In the genomic region with DNA sequence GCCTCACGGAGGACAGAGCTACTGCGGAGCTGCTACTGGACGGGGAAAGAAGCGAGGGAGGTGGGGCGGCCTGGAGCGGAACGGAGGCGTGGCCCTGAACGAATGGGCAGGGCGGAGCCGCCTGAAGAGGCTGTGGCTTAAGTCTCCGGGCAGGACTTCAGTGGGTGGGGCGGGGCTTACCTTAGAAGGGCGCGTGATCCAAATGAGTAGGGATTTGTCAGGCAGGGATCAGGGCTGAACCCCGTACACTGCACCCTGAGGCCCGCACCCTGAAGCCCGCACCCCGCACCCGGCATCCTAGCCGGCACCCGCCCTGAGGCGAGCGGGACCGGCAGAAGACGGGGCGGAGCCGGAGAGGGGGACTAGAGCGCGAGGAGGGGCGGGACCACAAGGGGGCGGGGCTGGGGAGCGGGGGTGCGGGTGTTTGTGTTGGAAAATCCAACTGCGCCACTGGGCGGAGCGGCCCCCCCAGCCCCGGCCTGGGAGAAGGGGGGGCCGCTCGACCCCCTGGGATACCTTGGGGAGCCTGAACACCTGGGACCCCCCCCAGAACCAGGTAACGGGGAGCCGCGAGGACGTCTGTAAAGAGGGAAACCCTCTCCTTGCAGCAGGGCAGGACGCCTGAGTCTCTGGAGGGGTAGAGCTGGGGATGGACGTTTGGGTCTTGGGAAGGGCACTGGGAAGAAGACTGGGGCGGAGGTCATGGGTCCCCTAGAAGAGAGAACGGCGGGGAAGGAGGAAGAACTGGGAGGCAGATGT, we compare ENCODE assay signal across 8 cellular contexts. TPM values are rescaled to one million over a fixed set of nuclear protein-coding genes. Genes with fewer than 3 reads are reported as not detected.
A peak's percentile ranks its signal among the peaks of the same experiment; 100 is the strongest.
DNase-seq lines count a peak whose midpoint lies in the region; ATAC-seq and TF ChIP-seq lines count a peak whose summit lies in the region.

A gene with protein sequence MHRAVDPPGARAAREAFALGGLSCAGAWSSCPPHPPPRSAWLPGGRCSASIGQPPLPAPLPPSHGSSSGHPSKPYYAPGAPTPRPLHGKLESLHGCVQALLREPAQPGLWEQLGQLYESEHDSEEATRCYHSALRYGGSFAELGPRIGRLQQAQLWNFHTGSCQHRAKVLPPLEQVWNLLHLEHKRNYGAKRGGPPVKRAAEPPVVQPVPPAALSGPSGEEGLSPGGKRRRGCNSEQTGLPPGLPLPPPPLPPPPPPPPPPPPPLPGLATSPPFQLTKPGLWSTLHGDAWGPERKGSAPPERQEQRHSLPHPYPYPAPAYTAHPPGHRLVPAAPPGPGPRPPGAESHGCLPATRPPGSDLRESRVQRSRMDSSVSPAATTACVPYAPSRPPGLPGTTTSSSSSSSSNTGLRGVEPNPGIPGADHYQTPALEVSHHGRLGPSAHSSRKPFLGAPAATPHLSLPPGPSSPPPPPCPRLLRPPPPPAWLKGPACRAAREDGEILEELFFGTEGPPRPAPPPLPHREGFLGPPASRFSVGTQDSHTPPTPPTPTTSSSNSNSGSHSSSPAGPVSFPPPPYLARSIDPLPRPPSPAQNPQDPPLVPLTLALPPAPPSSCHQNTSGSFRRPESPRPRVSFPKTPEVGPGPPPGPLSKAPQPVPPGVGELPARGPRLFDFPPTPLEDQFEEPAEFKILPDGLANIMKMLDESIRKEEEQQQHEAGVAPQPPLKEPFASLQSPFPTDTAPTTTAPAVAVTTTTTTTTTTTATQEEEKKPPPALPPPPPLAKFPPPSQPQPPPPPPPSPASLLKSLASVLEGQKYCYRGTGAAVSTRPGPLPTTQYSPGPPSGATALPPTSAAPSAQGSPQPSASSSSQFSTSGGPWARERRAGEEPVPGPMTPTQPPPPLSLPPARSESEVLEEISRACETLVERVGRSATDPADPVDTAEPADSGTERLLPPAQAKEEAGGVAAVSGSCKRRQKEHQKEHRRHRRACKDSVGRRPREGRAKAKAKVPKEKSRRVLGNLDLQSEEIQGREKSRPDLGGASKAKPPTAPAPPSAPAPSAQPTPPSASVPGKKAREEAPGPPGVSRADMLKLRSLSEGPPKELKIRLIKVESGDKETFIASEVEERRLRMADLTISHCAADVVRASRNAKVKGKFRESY (N-terminal part only) (plus strand): TSS at position 423 of the 759 bp plus-strand sequence. CDS start 11,338 bp downstream, outside the sequence.

- H3K36me3 ChIP-seq in GM23338 (ENCODE audit: insufficient read depth) (no peaks in the 10 kb centered on the region), MM.1S (replicated peaks; ENCODE audit: insufficient read depth, low read length) (no peaks in the 10 kb centered on the region), neural progenitor cell (no peaks in the 10 kb centered on the region)

- CTCF ChIA-PET in activated naive CD4-positive, alpha-beta T cell treated with anti-CD3 and anti-CD28 coated beads, Interleukin-2, amount 10 ng/mL, durations not matched to agents 7 days and 5 days (lab: Charles Lee): interaction anchor here (0.7 to 3.2 kb wide), 14 partner anchors 9 to 225 kb away, joined by 3 to 38 read pairs (median 5); a partner anchor contains a TSS

- peak; percentile 52 for ATAC-seq in GM23338
- ATAC-seq in SK-N-SH treated with all-trans-retinoic acid at 6 μM for 48 hours: peak; percentile 76

- H3K79me2 ChIP-seq in GM23338 (replicated peaks; ENCODE audit: insufficient read depth) (no peaks in the 10 kb centered on the region), MM.1S (ENCODE audit: low read length) (no peaks in the 10 kb centered on the region), neural progenitor cell (ENCODE audit: low read depth) (peaks cover 12% of the 10 kb centered on the region)

- H3K4me3 Mint-ChIP-seq in GM23338 (peak within 1 kb of the TSS; percentile 93), neural progenitor cell (peak within 1 kb of the TSS; percentile 94)
- H3K4me3 Mint-ChIP-seq in activated naive CD4-positive, alpha-beta T cell treated with anti-CD3 and anti-CD28 coated beads, Interleukin-2, amount 10 ng/mL, durations not matched to agents 7 days and 5 days: peak within 1 kb of the TSS; percentile 98

- H3K36me3 Mint-ChIP-seq in GM23338 (ENCODE audit: low read depth): no peaks in the 10 kb centered on the region
- H3K36me3 Mint-ChIP-seq in activated naive CD4-positive, alpha-beta T cell treated with anti-CD3 and anti-CD28 coated beads, Interleukin-2, amount 10 ng/mL, durations not matched to agents 7 days and 5 days: no peaks in the 10 kb centered on the region
- no peaks in the 10 kb centered on the region for H3K36me3 Mint-ChIP-seq in neural progenitor cell

- no peaks in the 10 kb centered on the region for H3K9me2 ChIP-seq in GM23338 (ENCODE audit: insufficient read depth)
- H3K9me2 ChIP-seq in MM.1S (replicated peaks; ENCODE audit: insufficient read depth, low read length): no peaks in the 10 kb centered on the region

- H3K4me2 ChIP-seq in GM23338 (peak within 1 kb of the TSS; percentile 100), MM.1S (ENCODE audit: low read depth, low read length) (peak within 1 kb of the TSS; percentile 100), neural progenitor cell (peak within 1 kb of the TSS; percentile 91)

- H3K4me3 ChIP-seq in GM23338 (peak within 1 kb of the TSS; percentile 95), MM.1S (ENCODE audit: low read length) (peak within 1 kb of the TSS; percentile 93), neural progenitor cell (peak within 1 kb of the TSS; percentile 71)

- H3K9ac ChIP-seq in MM.1S (ENCODE audit: low read length) (peak within 1 kb of the TSS; percentile 86), neural progenitor cell (no peak within 1 kb of the TSS)

- H3K4me1 ChIP-seq in GM23338 (ENCODE audit: insufficient read depth) (peaks cover 20% of the 10 kb centered on the region), MM.1S (ENCODE audit: low read length) (peaks cover 31% of the 10 kb centered on the region), neural progenitor cell (peaks cover 17% of the 10 kb centered on the region)

- TF ChIP-seq CTCF in GM23338 (conservative IDR thresholded peaks at IDR 0.05; ENCODE audit: low read depth in 2 of 2) (no peak), MM.1S (IDR thresholded peaks at IDR 0.05; ENCODE audit: low read length) (no peak), neural progenitor cell (IDR thresholded peaks at IDR 0.05) (no peak)

- H3K9me3 ChIP-seq in MM.1S (replicated peaks; ENCODE audit: insufficient read depth, low read length) (no peaks in the 10 kb centered on the region), neural progenitor cell (ENCODE audit: low read depth) (no peaks in the 10 kb centered on the region)

- peaks cover 19% of the 10 kb centered on the region; the same call in 1 of the 2 replicates for H3F3A ChIP-seq in GM23338 (replicated peaks; ENCODE audit: low read depth)
- peaks cover 31% of the 10 kb centered on the region for H3F3A ChIP-seq in MM.1S (ENCODE audit: insufficient read depth, low read length)
- H3F3A ChIP-seq in neural progenitor cell (ENCODE audit: low read depth): peaks cover 39% of the 10 kb centered on the region

- DNase-seq in DMS153 treated with DMSO at 0.1 percent for 48 hours (lab: John Stamatoyannopoulos, UW; ENCODE audit: unreplicated experiment) (peak; percentile 27), GM23338 (ENCODE audit: low spot score) (peak; percentile 97), MM.1S (peak; percentile 90), foreskin melanocyte (peak; percentile 87), neural progenitor cell (ENCODE audit: low spot score) (peak; percentile 97), stromal cell of bone marrow (ENCODE audit: low read depth) (peak; percentile 88)
- peak; percentile 94 for DNase-seq in activated naive CD4-positive, alpha-beta T cell treated with anti-CD3 and anti-CD28 coated beads, Interleukin-2, amount 10 ng/mL, durations not matched to agents 7 days and 5 days

- H3K27ac ChIP-seq in GM23338 (ENCODE audit: low read depth): no peak within 1 kb of the TSS
- H3K27ac ChIP-seq in MM.1S (ENCODE audit: low read length): peak within 1 kb of the TSS; percentile 92
- no peak within 1 kb of the TSS for H3K27ac ChIP-seq in neural progenitor cell

- H3K27me3 ChIP-seq in GM23338 (ENCODE audit: insufficient read depth) (peaks cover 69% of the 10 kb centered on the region), MM.1S (replicated peaks; ENCODE audit: insufficient read depth, low read length) (peaks cover 41% of the 10 kb centered on the region), neural progenitor cell (peaks cover 45% of the 10 kb centered on the region)

- H3K4me1 Mint-ChIP-seq in GM23338 (peaks cover 22% of the 10 kb centered on the region), neural progenitor cell (peaks cover 29% of the 10 kb centered on the region)
- peaks cover 39% of the 10 kb centered on the region for H3K4me1 Mint-ChIP-seq in activated naive CD4-positive, alpha-beta T cell treated with anti-CD3 and anti-CD28 coated beads, Interleukin-2, amount 10 ng/mL, durations not matched to agents 7 days and 5 days

- peak within 1 kb of the TSS; percentile 94 for H3K27ac Mint-ChIP-seq in GM23338
- peak within 1 kb of the TSS; percentile 97 for H3K27ac Mint-ChIP-seq in activated naive CD4-positive, alpha-beta T cell treated with anti-CD3 and anti-CD28 coated beads, Interleukin-2, amount 10 ng/mL, durations not matched to agents 7 days and 5 days
- H3K27ac Mint-ChIP-seq in neural progenitor cell: peak within 1 kb of the TSS; percentile 98

- no peaks in the 10 kb centered on the region; the same call in 2 of the 3 replicates for H3K9me3 Mint-ChIP-seq in GM23338
- no peaks in the 10 kb centered on the region for H3K9me3 Mint-ChIP-seq in activated naive CD4-positive, alpha-beta T cell treated with anti-CD3 and anti-CD28 coated beads, Interleukin-2, amount 10 ng/mL, durations not matched to agents 7 days and 5 days
- H3K9me3 Mint-ChIP-seq in neural progenitor cell: no peaks in the 10 kb centered on the region

- H4K20me1 ChIP-seq in GM23338 (replicated peaks; ENCODE audit: insufficient read depth): no peaks in the 10 kb centered on the region; the same call in 1 of the 2 replicates
- no peaks in the 10 kb centered on the region for H4K20me1 ChIP-seq in MM.1S (ENCODE audit: insufficient read depth, low read length)
- H4K20me1 ChIP-seq in neural progenitor cell (ENCODE audit: low read depth): peaks cover 12% of the 10 kb centered on the region

- H2AFZ ChIP-seq in GM23338 (peak within 1 kb of the TSS; percentile 93), MM.1S (ENCODE audit: low read length) (peak within 1 kb of the TSS; percentile 95), neural progenitor cell (replicated peaks) (peak within 1 kb of the TSS; percentile 98)

- H3K27me3 Mint-ChIP-seq in GM23338 (ENCODE audit: insufficient read depth, low read depth, poor library complexity) (peaks cover 52% of the 10 kb centered on the region), neural progenitor cell (ENCODE audit: insufficient read depth, low read depth) (peaks cover 7% of the 10 kb centered on the region)
- peaks cover 46% of the 10 kb centered on the region for H3K27me3 Mint-ChIP-seq in activated naive CD4-positive, alpha-beta T cell treated with anti-CD3 and anti-CD28 coated beads, Interleukin-2, amount 10 ng/mL, durations not matched to agents 7 days and 5 days

TF ChIP-seq in GM23338, 12 proteins besides CTCF, POLR2A, EP300 and RAD21 (continues in another document):
- no peak for TF ChIP-seq NANOG (IDR thresholded peaks at IDR 0.05; ENCODE audit: borderline replicate concordance)

RNA-seq across cellular contexts. Expression of the gene that starts here (rescaled TPM):
- total RNA-seq in GM23338 (2014; rRNA removed; shearing (Covaris generic)): 1.4 and 1.8 TPM in 2 replicates
- 1.1 and 1.4 TPM in 2 replicates for polyA plus RNA-seq in GM23338 (2016; fragmentation: Nextera tagmentation; extraction: Ambion mirVana)
- 6.8 and 12.3 TPM in 2 replicates for total RNA-seq in neural progenitor cell (ENCODE audit: low replicate concordance)

Comparison
In these comparisons a context has a peak if more than half of its experiments do, and no peak if none do; other contexts are left out.
1. DNase-seq: peak in every context shown above with its lines; median percentile 97 in GM23338; 97 in neural progenitor cell; 94 in activated naive CD4-positive, alpha-beta T cell treated with anti-CD3 and anti-CD28 coated beads, Interleukin-2, amount 10 ng/mL, durations not matched to agents 7 days and 5 days; 90 in MM.1S; 88 in stromal cell of bone marrow; 87 in foreskin melanocyte; 27 in DMS153 treated with DMSO at 0.1 percent for 48 hours.